In the genomic region with DNA sequence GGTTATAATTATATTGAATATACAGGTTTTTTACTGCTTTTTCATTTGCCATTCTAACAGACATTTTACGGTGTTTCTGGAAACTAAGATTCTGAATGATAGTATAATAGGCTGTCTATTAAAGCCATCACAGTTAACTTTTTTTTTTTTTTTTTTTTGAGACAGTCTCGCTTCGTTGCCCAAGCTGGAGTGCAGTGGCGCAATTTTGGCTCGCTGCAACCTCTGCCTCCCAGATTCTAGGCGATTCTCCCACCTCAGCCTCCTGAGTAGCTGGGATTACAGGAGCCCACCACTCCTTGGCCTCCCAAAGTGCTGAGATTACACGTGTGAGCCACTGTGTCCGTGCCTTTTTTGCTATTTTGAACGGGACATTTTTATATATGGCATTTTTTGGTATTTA, we compare ENCODE assay signal across 39 cellular contexts. TPM values are rescaled to one million over a fixed set of nuclear protein-coding genes. Genes with fewer than 3 reads are reported as not detected.
"Had no signal": no experiment of that assay in that cellular context is flagged by ENCODE, and none has a peak within 500 bp of the region (broad histone marks: within the 10 kb centered on the region; RNA-seq: fewer than 3 reads in every experiment).

No MANE protein-coding gene starts in this region.

- DNase-seq: activated effector memory CD4-positive, alpha-beta T cell treated with anti-CD3 and anti-CD28 coated beads, Interleukin-2, amount 50 U/mL, for 16 hours; activated effector memory CD4-positive, alpha-beta T cell treated with Interleukin-2 at 50 U/mL for 16 hours; activated gamma-delta T cell; activated gamma-delta T cell treated with Interleukin-2 at 50 U/mL for 16 hours; activated naive CD4-positive, alpha-beta T cell; activated naive CD4-positive, alpha-beta T cell treated with anti-CD3 and anti-CD28 coated beads for 36 hours; activated naive CD4-positive, alpha-beta T cell treated with anti-CD3 and anti-CD28 coated beads, Interleukin-2, amount 10 ng/mL, durations not matched to agents 7 days and 5 days; activated naive CD4-positive, alpha-beta T cell treated with anti-CD3 and anti-CD28 coated beads, Interleukin-2, amount 50 U/mL, for 16 hours; activated naive CD4-positive, alpha-beta T cell treated with Interleukin-2 at 50 U/mL for 16 hours; activated naive CD8-positive, alpha-beta T cell treated with anti-CD3 and anti-CD28 coated beads for 36 hours; activated naive CD8-positive, alpha-beta T cell treated with anti-CD3 and anti-CD28 coated beads, Interleukin-2, amount 10 ng/mL, durations not matched to agents 7 days and 5 days; activated naive CD8-positive, alpha-beta T cell treated with anti-CD3 and anti-CD28 coated beads, Interleukin-2, amount 50 U/mL, for 24 hours; activated T-cell treated with anti-CD3 and anti-CD28 coated beads, Interleukin-2, amount 50 U/mL, for 4 hours; activated T-cell treated with anti-CD3 and anti-CD28 coated beads, Interleukin-2, amount 50 U/mL, for 48 hours; activated T-cell treated with anti-CD3 and anti-CD28 coated beads, Interleukin-2, amount 50 U/mL, for 72 hours; adrenal gland; amniotic stem cell; amygdala; anterior cingulate cortex; aorta; body of pancreas; brain microvascular endothelial cell; caudate nucleus; central memory CD4-positive, alpha-beta T cell; cerebellar nuclear complex had no signal

- H3K27me3 Mint-ChIP-seq: activated naive CD8-positive, alpha-beta T cell had no signal

- H3K9me3 Mint-ChIP-seq: activated naive CD4-positive, alpha-beta T cell treated with anti-CD3 and anti-CD28 coated beads for 36 hours; activated naive CD4-positive, alpha-beta T cell treated with anti-CD3 and anti-CD28 coated beads, Interleukin-2, amount 10 ng/mL, durations not matched to agents 7 days and 5 days; activated naive CD4-positive, alpha-beta T cell treated with anti-CD3 and anti-CD28 coated beads, Interleukin-2, amount 50 U/mL, for 24 hours; activated naive CD4-positive, alpha-beta T cell treated with anti-CD3 and anti-CD28 coated beads, Interleukin-2, amount 50 U/mL, for 72 hours; activated naive CD8-positive, alpha-beta T cell treated with anti-CD3 and anti-CD28 coated beads for 36 hours; activated naive CD8-positive, alpha-beta T cell treated with anti-CD3 and anti-CD28 coated beads, Interleukin-2, amount 10 ng/mL, durations not matched to agents 7 days and 5 days; activated naive CD8-positive, alpha-beta T cell treated with anti-CD3 and anti-CD28 coated beads, Interleukin-2, amount 50 U/mL, for 24 hours; activated T-cell treated with anti-CD3 and anti-CD28 coated beads, Interleukin-2, amount 50 U/mL, for 4 hours; activated T-cell treated with anti-CD3 and anti-CD28 coated beads, Interleukin-2, amount 50 U/mL, for 72 hours; activated T-helper 1 cell treated with anti-CD3 and anti-CD28 coated beads, Interleukin-12 subunit alpha, Interleukin-12 subunit beta, Interleukin-2, Interleukin-4 antibody, amounts not matched to agents 30 ng/mL and 10 ng/mL and 1 ng/mL, durations not matched to agents 14 hours and 24 hours and 36 hours; activated T-helper 17 cell treated with anti-CD3 and anti-CD28 coated beads, Interleukin-2, amount 50 U/mL, for 72 hours; activated T-helper 2 cell treated with anti-CD3 and anti-CD28 coated beads, Interferon-gamma antibody, Interleukin-2, Interleukin-4, amounts not matched to agents 10 μg/mL and 5 μg/mL and 100 μg/mL, durations not matched to agents 14 hours and 24 hours and 36 hours; brain; central memory CD8-positive, alpha-beta T cell had no signal

- H3K4me3 Mint-ChIP-seq: activated naive CD4-positive, alpha-beta T cell treated with anti-CD3 and anti-CD28 coated beads for 36 hours; activated naive CD4-positive, alpha-beta T cell treated with anti-CD3 and anti-CD28 coated beads, Interleukin-2, amount 10 ng/mL, durations not matched to agents 7 days and 5 days; activated naive CD4-positive, alpha-beta T cell treated with anti-CD3 and anti-CD28 coated beads, Interleukin-2, amount 50 U/mL, for 24 hours; activated naive CD8-positive, alpha-beta T cell; activated naive CD8-positive, alpha-beta T cell treated with anti-CD3 and anti-CD28 coated beads for 36 hours; activated naive CD8-positive, alpha-beta T cell treated with anti-CD3 and anti-CD28 coated beads, Interleukin-2, amount 10 ng/mL, durations not matched to agents 7 days and 5 days; activated naive CD8-positive, alpha-beta T cell treated with anti-CD3 and anti-CD28 coated beads, Interleukin-2, amount 50 U/mL, for 24 hours; activated T-cell treated with anti-CD3 and anti-CD28 coated beads, Interleukin-2, amount 50 U/mL, for 4 hours; activated T-cell treated with anti-CD3 and anti-CD28 coated beads, Interleukin-2, amount 50 U/mL, for 72 hours; activated T-helper 1 cell treated with anti-CD3 and anti-CD28 coated beads, Interleukin-12 subunit alpha, Interleukin-12 subunit beta, Interleukin-2, Interleukin-4 antibody, amounts not matched to agents 30 ng/mL and 10 ng/mL and 1 ng/mL, durations not matched to agents 14 hours and 24 hours and 36 hours; activated T-helper 17 cell treated with anti-CD3 and anti-CD28 coated beads, Interleukin-2, amount 50 U/mL, for 72 hours; brain; central memory CD8-positive, alpha-beta T cell had no signal

- H3K36me3 Mint-ChIP-seq: activated naive CD4-positive, alpha-beta T cell treated with anti-CD3 and anti-CD28 coated beads, Interleukin-2, amount 10 ng/mL, durations not matched to agents 7 days and 5 days; activated naive CD4-positive, alpha-beta T cell treated with anti-CD3 and anti-CD28 coated beads, Interleukin-2, amount 50 U/mL, for 24 hours; activated naive CD4-positive, alpha-beta T cell treated with anti-CD3 and anti-CD28 coated beads, Interleukin-2, amount 50 U/mL, for 72 hours; activated naive CD8-positive, alpha-beta T cell; activated naive CD8-positive, alpha-beta T cell treated with anti-CD3 and anti-CD28 coated beads for 36 hours; activated naive CD8-positive, alpha-beta T cell treated with anti-CD3 and anti-CD28 coated beads, Interleukin-2, amount 10 ng/mL, durations not matched to agents 7 days and 5 days; brain had no signal

- H3K4me1 Mint-ChIP-seq: activated naive CD4-positive, alpha-beta T cell treated with anti-CD3 and anti-CD28 coated beads, Interleukin-2, amount 10 ng/mL, durations not matched to agents 7 days and 5 days; activated naive CD4-positive, alpha-beta T cell treated with anti-CD3 and anti-CD28 coated beads, Interleukin-2, amount 50 U/mL, for 24 hours; activated naive CD8-positive, alpha-beta T cell treated with anti-CD3 and anti-CD28 coated beads for 36 hours; activated naive CD8-positive, alpha-beta T cell treated with anti-CD3 and anti-CD28 coated beads, Interleukin-2, amount 10 ng/mL, durations not matched to agents 7 days and 5 days; activated naive CD8-positive, alpha-beta T cell treated with anti-CD3 and anti-CD28 coated beads, Interleukin-2, amount 50 U/mL, for 24 hours; activated T-helper 17 cell treated with anti-CD3 and anti-CD28 coated beads, Interleukin-2, amount 50 U/mL, for 72 hours; brain; central memory CD8-positive, alpha-beta T cell had no signal

- H3K27ac ChIP-seq: adrenal gland, ascending aorta, brain microvascular endothelial cell, breast epithelium, cardiac muscle cell had no signal

- H3K27ac Mint-ChIP-seq: activated naive CD4-positive, alpha-beta T cell treated with anti-CD3 and anti-CD28 coated beads for 36 hours; activated naive CD4-positive, alpha-beta T cell treated with anti-CD3 and anti-CD28 coated beads, Interleukin-2, amount 10 ng/mL, durations not matched to agents 7 days and 5 days; activated naive CD4-positive, alpha-beta T cell treated with anti-CD3 and anti-CD28 coated beads, Interleukin-2, amount 50 U/mL, for 24 hours; activated naive CD4-positive, alpha-beta T cell treated with anti-CD3 and anti-CD28 coated beads, Interleukin-2, amount 50 U/mL, for 72 hours; activated naive CD8-positive, alpha-beta T cell; activated naive CD8-positive, alpha-beta T cell treated with anti-CD3 and anti-CD28 coated beads for 36 hours; activated naive CD8-positive, alpha-beta T cell treated with anti-CD3 and anti-CD28 coated beads, Interleukin-2, amount 10 ng/mL, durations not matched to agents 7 days and 5 days; activated naive CD8-positive, alpha-beta T cell treated with anti-CD3 and anti-CD28 coated beads, Interleukin-2, amount 50 U/mL, for 24 hours; activated T-cell treated with anti-CD3 and anti-CD28 coated beads, Interleukin-2, amount 50 U/mL, for 72 hours; activated T-helper 1 cell treated with anti-CD3 and anti-CD28 coated beads, Interleukin-12 subunit alpha, Interleukin-12 subunit beta, Interleukin-2, Interleukin-4 antibody, amounts not matched to agents 30 ng/mL and 10 ng/mL and 1 ng/mL, durations not matched to agents 14 hours and 24 hours and 36 hours; activated T-helper 17 cell treated with anti-CD3 and anti-CD28 coated beads, Interleukin-2, amount 50 U/mL, for 72 hours; activated T-helper 2 cell treated with anti-CD3 and anti-CD28 coated beads, Interferon-gamma antibody, Interleukin-2, Interleukin-4, amounts not matched to agents 10 μg/mL and 5 μg/mL and 100 μg/mL, durations not matched to agents 14 hours and 24 hours and 36 hours; brain had no signal

- ATAC-seq: activated naive CD4-positive, alpha-beta T cell treated with anti-CD3 and anti-CD28 coated beads, Interleukin-2, amount 50 U/mL, for 72 hours; activated naive CD8-positive, alpha-beta T cell treated with anti-CD3 and anti-CD28 coated beads, Interleukin-2, amount 50 U/mL, for 24 hours; activated T-cell treated with anti-CD3 and anti-CD28 coated beads, Interleukin-2, amount 50 U/mL, for 4 hours; activated T-cell treated with anti-CD3 and anti-CD28 coated beads, Interleukin-2, amount 50 U/mL, for 72 hours; activated T-helper 17 cell treated with anti-CD3 and anti-CD28 coated beads, Interleukin-2, amount 50 U/mL, for 72 hours; body of pancreas had no signal

RNA-seq across cellular contexts. Expression of a gene that starts 4.4 kb away (rescaled TPM):
- total RNA-seq: astrocyte, cardiac muscle cell, chondrocyte had no signal

RNA-seq across cellular contexts. Expression of a gene that starts 55.5 kb away (rescaled TPM):
- total RNA-seq: activated naive CD4-positive, alpha-beta T cell treated with anti-CD3 and anti-CD28 coated beads for 36 hours; activated naive CD8-positive, alpha-beta T cell treated with anti-CD3 and anti-CD28 coated beads for 36 hours; activated naive CD8-positive, alpha-beta T cell treated with anti-CD3 and anti-CD28 coated beads, Interleukin-2, amount 10 ng/mL, durations not matched to agents 7 days and 5 days; activated T-cell treated with anti-CD3 and anti-CD28 coated beads, Interleukin-2, amount 50 U/mL, for 4 hours; activated T-cell treated with anti-CD3 and anti-CD28 coated beads, Interleukin-2, amount 50 U/mL, for 72 hours; activated T-helper 1 cell treated with anti-CD3 and anti-CD28 coated beads, Interleukin-12 subunit alpha, Interleukin-12 subunit beta, Interleukin-2, Interleukin-4 antibody, amounts not matched to agents 30 ng/mL and 10 ng/mL and 1 ng/mL, durations not matched to agents 14 hours and 24 hours and 36 hours; activated T-helper 17 cell treated with anti-CD3 and anti-CD28 coated beads, Interleukin-2, amount 50 U/mL, for 72 hours; activated T-helper 2 cell treated with anti-CD3 and anti-CD28 coated beads, Interferon-gamma antibody, Interleukin-2, Interleukin-4, amounts not matched to agents 10 μg/mL and 5 μg/mL and 100 μg/mL, durations not matched to agents 14 hours and 24 hours and 36 hours; ascending aorta; cardiac muscle cell; cardiac septum; chondrocyte had no signal
